In genomic region chr21:45892156-45892919, GRCh38 we compare ENCODE assay signal across 1 cellular context.
TF ChIP-seq lines count a peak whose summit lies in the region.

No MANE protein-coding gene starts in this region.

TF ChIP-seq in HepG2, 621 proteins besides CTCF, POLR2A, EP300 and RAD21 (continued from another document):
- TF ChIP-seq ZBTB4 (CRISPR knock-in tag; IDR thresholded peaks at IDR 0.05; ENCODE audit: borderline replicate concordance): no peak
- TF ChIP-seq ISL2 (CRISPR knock-in tag; IDR thresholded peaks at IDR 0.05): no peak
- no peak for TF ChIP-seq HDAC6 (IDR thresholded peaks at IDR 0.05; ENCODE audit: low read depth, low read length)
- TF ChIP-seq HDAC2 (CRISPR knock-in tag; IDR thresholded peaks at IDR 0.05): no peak
- no peak for TF ChIP-seq TEF (CRISPR knock-in tag; IDR thresholded peaks at IDR 0.05)
- no peak for TF ChIP-seq ERF (CRISPR knock-in tag; IDR thresholded peaks at IDR 0.05)
- no peak for TF ChIP-seq DR1 (CRISPR knock-in tag; IDR thresholded peaks at IDR 0.05)
- no peak for TF ChIP-seq RFX1 (IDR thresholded peaks at IDR 0.05)
- no peak for TF ChIP-seq MED1 (CRISPR knock-in tag; IDR thresholded peaks at IDR 0.05)
